In the genomic region with DNA sequence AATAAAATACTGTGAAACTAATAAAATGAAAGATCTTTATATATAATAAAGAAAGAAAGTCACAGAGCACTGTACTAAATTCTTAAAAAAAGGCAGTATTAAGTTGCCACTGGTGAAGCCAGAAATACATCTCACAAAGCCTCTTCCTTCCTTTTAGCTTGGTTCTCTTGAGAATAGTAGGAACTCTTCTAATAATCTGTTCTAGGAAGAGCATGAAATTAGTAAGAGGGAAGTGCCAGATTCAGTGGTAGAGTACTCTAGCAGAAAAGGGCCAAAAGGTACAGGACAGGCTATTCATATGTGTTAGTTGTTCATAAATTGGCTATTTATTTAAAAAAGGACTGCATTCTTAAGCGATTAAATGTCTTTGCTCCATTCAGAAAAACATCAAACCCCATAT, we compare ENCODE assay signal across 15 cellular contexts.
"Had no signal": no experiment of that assay in that cellular context is flagged by ENCODE, and none has a peak within 500 bp of the region (broad histone marks: within the 10 kb centered on the region; RNA-seq: fewer than 3 reads in every experiment).

No MANE protein-coding gene starts in this region.

- H3K27ac ChIP-seq: SJSA1, testis, VCaP had no signal

- H3K4me1 Mint-ChIP-seq: activated naive CD8-positive, alpha-beta T cell treated with anti-CD3 and anti-CD28 coated beads, Interleukin-2, amount 50 U/mL, for 24 hours; activated T-helper 17 cell treated with anti-CD3 and anti-CD28 coated beads, Interleukin-2, amount 50 U/mL, for 72 hours had no signal

- H3K4me1 ChIP-seq: testis had no signal

- H3K27me3 ChIP-seq: SJSA1, testis had no signal

- H3K9me3 Mint-ChIP-seq: activated naive CD4-positive, alpha-beta T cell treated with anti-CD3 and anti-CD28 coated beads for 36 hours; activated naive CD8-positive, alpha-beta T cell treated with anti-CD3 and anti-CD28 coated beads, Interleukin-2, amount 50 U/mL, for 24 hours; activated T-helper 17 cell treated with anti-CD3 and anti-CD28 coated beads, Interleukin-2, amount 50 U/mL, for 72 hours; nephron; stimulated activated naive CD8-positive, alpha-beta T cell treated with anti-CD3 and anti-CD28 coated beads, Interleukin-15, Interleukin-2, amounts not matched to agents 100 ng/mL and 50 ng/mL, for 24 hours had no signal

- H3K27ac Mint-ChIP-seq: activated naive CD4-positive, alpha-beta T cell treated with anti-CD3 and anti-CD28 coated beads for 36 hours; activated naive CD8-positive, alpha-beta T cell treated with anti-CD3 and anti-CD28 coated beads, Interleukin-2, amount 50 U/mL, for 24 hours; activated T-helper 17 cell treated with anti-CD3 and anti-CD28 coated beads, Interleukin-2, amount 50 U/mL, for 72 hours; stimulated activated naive CD8-positive, alpha-beta T cell treated with anti-CD3 and anti-CD28 coated beads, Interleukin-15, Interleukin-2, amounts not matched to agents 100 ng/mL and 50 ng/mL, for 24 hours had no signal

- H3K4me3 ChIP-seq: SJSA1, smooth muscle cell, testis had no signal

- H3K4me3 Mint-ChIP-seq: activated naive CD4-positive, alpha-beta T cell treated with anti-CD3 and anti-CD28 coated beads for 36 hours; activated naive CD8-positive, alpha-beta T cell treated with anti-CD3 and anti-CD28 coated beads, Interleukin-2, amount 50 U/mL, for 24 hours; activated T-helper 17 cell treated with anti-CD3 and anti-CD28 coated beads, Interleukin-2, amount 50 U/mL, for 72 hours; nephron; stimulated activated naive CD8-positive, alpha-beta T cell treated with anti-CD3 and anti-CD28 coated beads, Interleukin-15, Interleukin-2, amounts not matched to agents 100 ng/mL and 50 ng/mL, for 24 hours had no signal

- DNase-seq: activated CD4-positive, alpha-beta T cell treated with anti-CD3 and anti-CD28 coated beads for 1 hour; activated CD4-positive, alpha-beta T cell treated with anti-CD3 and anti-CD28 coated beads, Interleukin-2, amount 50 U/mL, for 4 hours; activated naive CD4-positive, alpha-beta T cell treated with anti-CD3 and anti-CD28 coated beads for 36 hours; activated naive CD8-positive, alpha-beta T cell treated with anti-CD3 and anti-CD28 coated beads, Interleukin-2, amount 50 U/mL, for 24 hours; foreskin fibroblast; left colon; mesendoderm; nucleus accumbens; testis had no signal

- H3K9me3 ChIP-seq: SJSA1, testis had no signal

- ATAC-seq: activated naive CD8-positive, alpha-beta T cell treated with anti-CD3 and anti-CD28 coated beads, Interleukin-2, amount 50 U/mL, for 24 hours; activated T-helper 17 cell treated with anti-CD3 and anti-CD28 coated beads, Interleukin-2, amount 50 U/mL, for 72 hours; left colon had no signal
